In genomic region chr11:1523077-1523476, GRCh38 we compare ENCODE assay signal across 18 cellular contexts. TPM values are rescaled to one million over a fixed set of nuclear protein-coding genes. Genes with fewer than 3 reads are reported as not detected.
A peak's percentile ranks its signal among the peaks of the same experiment; 100 is the strongest.
DNase-seq lines count a peak whose midpoint lies in the region; ATAC-seq, FAIRE-seq and TF ChIP-seq lines count a peak whose summit lies in the region.
"Had no signal": no experiment of that assay in that cellular context is flagged by ENCODE, and none has a peak within 500 bp of the region (broad histone marks: within the 10 kb centered on the region; RNA-seq: fewer than 3 reads in every experiment).

No MANE protein-coding gene starts in this region.

- POLR2A ChIA-PET in activated B cell treated with CpG ODN at 0.5 μM for 24 hours (lab: Charles Lee) = interaction anchor here (1.2 kb wide), 1 partner anchor 13 kb away, joined by 3 read pairs; no protein-coding TSS in a partner anchor

- H3K4me1 ChIP-seq in BLaER1 = peaks cover 88% of the 10 kb centered on the region
- H3K4me1 ChIP-seq: SJCRH30 had no signal

- H3K4me3 Mint-ChIP-seq in activated B cell treated with CpG ODN at 0.5 μM for 24 hours (no peak overlapping the region), immature natural killer cell (no peak overlapping the region)

- H3K4me1 Mint-ChIP-seq in activated B cell treated with CpG ODN at 0.5 μM for 24 hours = peaks cover 58% of the 10 kb centered on the region
- peaks cover 70 to 80% of the 10 kb centered on the region in 2 donors for H3K4me1 Mint-ChIP-seq in immature natural killer cell

- no peak for FAIRE-seq in HTR-8/SVneo (lab: Jason Lieb, UNC)
- FAIRE-seq: H54, HepG2, RCC 7860 had no signal

- no peak for DNase-seq in GM12865 (ENCODE audit: low read depth)
- no peak for DNase-seq in activated B cell treated with CpG ODN at 0.5 μM for 24 hours
- DNase-seq in immature natural killer cell = no peak
- no peak for DNase-seq in effector CD4-positive, alpha-beta T cell
- no peak for DNase-seq in HTR-8/SVneo (ENCODE audit: insufficient read length, low spot score)
- no peak for DNase-seq in middle frontal gyrus (ENCODE audit: extremely low spot score, low spot score)
- DNase-seq: ACHN, Kasumi-1, NCI-H187 treated with DMSO at 0.1 percent for 48 hours, NCI-H2171, NCI-H446 treated with DMSO at 0.1 percent for 48 hours, NCI-H748 treated with DMSO at 0.1 percent for 48 hours, SJCRH30 had no signal

- intact Hi-C loops in activated B cell treated with CpG ODN at 0.5 μM for 24 hours (cut with micrococcal nuclease) = loop anchor here (2.0 to 5.0 kb wide), 4 partner anchors 14 to 726 kb away; partner anchors contain the start of gene SLC25A22

- CTCF ChIA-PET in activated B cell treated with CpG ODN at 0.5 μM for 24 hours (lab: Charles Lee) = interaction anchor here (2.7 kb wide), 1 partner anchor 51 kb away, joined by 13 read pairs; no protein-coding TSS in a partner anchor

- no peaks in the 10 kb centered on the region for H3K9me3 ChIP-seq in BLaER1
- H3K9me3 ChIP-seq: SJCRH30 had no signal

- H3K27ac Mint-ChIP-seq in activated B cell treated with CpG ODN at 0.5 μM for 24 hours (peak overlapping the region; percentile 1), immature natural killer cell (peak overlapping the region in 5 of 6 donors; percentile 4 to 75 (median 65))

- no peak for TF ChIP-seq CTCF in GM12865 (IDR thresholded peaks at IDR 0.05; ENCODE audit: insufficient read depth, low read depth, low read length, missing control alignments)
- TF ChIP-seq CTCF in activated B cell treated with CpG ODN at 0.5 μM for 24 hours (IDR thresholded peaks at IDR 0.05) = no peak

- H3K36me3 Mint-ChIP-seq in activated B cell treated with CpG ODN at 0.5 μM for 24 hours (ENCODE audit: low read depth) (no peaks in the 10 kb centered on the region), immature natural killer cell (no peaks in the 10 kb centered on the region)

- no peak overlapping the region for H3K27ac ChIP-seq in BLaER1
- H3K27ac ChIP-seq: SJCRH30 had no signal

- no peaks in the 10 kb centered on the region for H3K9me3 Mint-ChIP-seq in activated B cell treated with CpG ODN at 0.5 μM for 24 hours
- no peaks in the 10 kb centered on the region for H3K9me3 Mint-ChIP-seq in immature natural killer cell

- peaks cover 100% of the 10 kb centered on the region for H4K20me1 ChIP-seq in BLaER1

- H3K4me3 ChIP-seq in BLaER1 (peak overlapping the region; percentile 47; the same call in 1 of the 2 replicates), GM12865 (ENCODE audit: low read depth, low read length) (peak overlapping the region; percentile 55; the same call in 1 of the 2 replicates)
- H3K4me3 ChIP-seq: SJCRH30 had no signal

- no peaks in the 10 kb centered on the region for H3K27me3 ChIP-seq in BLaER1
- H3K27me3 ChIP-seq: SJCRH30 had no signal

- H3K27me3 Mint-ChIP-seq in activated B cell treated with CpG ODN at 0.5 μM for 24 hours = no peaks in the 10 kb centered on the region
- peaks cover 2 to 7% (median 4%) of the 10 kb centered on the region in 3 donors for H3K27me3 Mint-ChIP-seq in immature natural killer cell (ENCODE audit: low read depth in 3 of 3)

- peak overlapping the region; percentile 84 for H3K4me2 ChIP-seq in BLaER1

- no peak overlapping the region for H3K9ac ChIP-seq in BLaER1

- no peak for ATAC-seq in activated B cell treated with CpG ODN at 0.5 μM for 24 hours (ENCODE audit: low read depth)
- ATAC-seq in HG02852 (IDR thresholded peaks at IDR 0.05; ENCODE audit: unreplicated experiment) = no peak

- no peaks in the 10 kb centered on the region; the same call in 1 of the 2 replicates for H3K36me3 ChIP-seq in BLaER1
- H3K36me3 ChIP-seq: SJCRH30 had no signal

RNA-seq across cellular contexts. Expression of gene MOB2, which starts 36.5 kb away (rescaled TPM):
- total RNA-seq in activated B cell treated with CpG ODN at 0.5 μM for 24 hours = 29.5 and 34.4 TPM in 2 replicates
- 10 to 100 TPM; 43.7 to 70.9 (median 68.8) TPM for polyA plus RNA-seq in immature natural killer cell

RNA-seq across cellular contexts. Expression of gene DUSP8, which starts 49.0 kb away (rescaled TPM):
- 1.3 and 1.7 TPM in 2 replicates for total RNA-seq in activated B cell treated with CpG ODN at 0.5 μM for 24 hours
- under 1 TPM in 1 of 3 donors, not detected in 2; 0.07 TPM for polyA plus RNA-seq in immature natural killer cell
